13 cellular contexts compared by ENCODE assay signal in the genomic region with DNA sequence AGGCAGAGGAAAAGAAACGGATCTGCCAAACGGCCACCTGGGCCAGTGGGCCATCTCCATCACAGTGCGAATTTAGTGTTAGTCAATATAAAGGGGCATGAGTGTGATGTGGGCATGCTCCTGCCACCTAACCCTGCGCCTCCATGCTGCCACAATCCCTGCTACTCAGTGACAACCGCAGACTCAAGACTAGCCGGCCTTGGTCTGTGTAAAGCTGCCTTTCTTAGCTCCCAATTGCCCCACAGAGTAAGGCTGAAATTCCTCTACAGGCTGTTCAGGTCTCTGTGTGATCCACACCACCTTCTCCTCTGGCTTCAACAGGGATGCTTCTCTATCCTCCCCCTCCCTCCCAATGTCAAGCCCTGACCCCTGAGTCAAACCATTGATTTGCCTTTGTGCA.
"Had no signal": no experiment of that assay in that cellular context is flagged by ENCODE, and none has a peak within 500 bp of the region (broad histone marks: within the 10 kb centered on the region; RNA-seq: fewer than 3 reads in every experiment).

No MANE protein-coding gene starts in this region.

- H3K4me3 ChIP-seq: cardiac muscle cell, left lung, pancreas, right lobe of liver, thoracic aorta had no signal

- H3K4me1 ChIP-seq: right lobe of liver had no signal

- H3K27me3 ChIP-seq: cardiac muscle cell, left lung, pancreas, right lobe of liver had no signal

- H3K4me2 ChIP-seq: SK-N-SH had no signal

- DNase-seq: activated CD4-positive, alpha-beta T cell treated with anti-CD3 and anti-CD28 coated beads, Interleukin-2, amount 50 U/mL, for 4 hours; activated gamma-delta T cell; activated naive CD4-positive, alpha-beta T cell treated with anti-CD3 and anti-CD28 coated beads, Interleukin-2, amount 50 U/mL, for 16 hours; activated T-cell treated with anti-CD3 and anti-CD28 coated beads for 4 hours; cortex of kidney; left lung; stimulated activated naive CD4-positive, alpha-beta T cell treated with Interleukin-2 at 50 U/mL for 16 hours had no signal

- H3K9me3 ChIP-seq: left lung, pancreas, right lobe of liver, SK-N-SH, thoracic aorta had no signal

- ATAC-seq: activated CD4-positive, alpha-beta T cell treated with anti-CD3 and anti-CD28 coated beads for 36 hours had no signal

- H3K36me3 ChIP-seq: cardiac muscle cell, left lung, pancreas, right lobe of liver, thoracic aorta had no signal

- H3K27ac ChIP-seq: cardiac muscle cell, left lung, pancreas, right lobe of liver, thoracic aorta had no signal
